In the genomic region with DNA sequence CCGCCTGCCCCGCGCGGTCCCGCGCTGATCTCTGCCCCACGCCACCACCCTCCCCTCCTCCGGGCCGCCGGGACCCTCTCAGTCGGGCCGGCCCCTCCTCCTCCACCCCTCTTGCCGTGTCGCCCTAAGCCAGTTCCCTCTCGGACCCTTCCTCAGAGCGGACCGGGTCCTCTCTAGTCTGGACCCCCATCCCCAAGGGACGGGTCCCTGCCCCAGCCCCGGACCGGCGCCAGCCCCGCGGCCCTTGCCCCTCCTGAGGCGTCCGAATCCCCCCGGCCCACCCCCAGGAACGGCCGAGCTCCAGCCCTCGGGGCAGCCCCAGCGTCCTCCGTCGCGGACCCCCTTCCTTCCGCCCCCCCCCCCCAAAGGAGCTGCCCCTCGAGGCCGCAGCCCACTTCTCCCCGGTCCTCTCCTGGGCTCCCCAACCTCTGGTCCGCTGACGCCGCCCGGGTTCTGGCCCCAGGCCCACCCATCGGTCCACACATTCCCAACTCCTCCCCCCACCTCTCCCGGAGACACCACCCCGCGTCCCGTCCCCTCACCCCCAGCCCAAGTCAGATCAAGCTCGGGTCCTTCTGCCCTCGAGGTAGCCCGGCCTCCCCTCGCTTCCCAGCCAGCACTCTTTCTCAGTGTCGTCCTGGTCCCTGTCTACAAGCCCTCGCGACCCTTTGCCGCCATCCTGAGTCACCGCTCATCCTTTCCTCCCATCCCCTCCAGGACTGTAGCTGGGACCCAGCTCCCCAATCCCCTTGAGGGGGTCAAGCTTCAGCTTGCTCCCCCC, we compare ENCODE assay signal across 8 cellular contexts. TPM values are rescaled to one million over a fixed set of nuclear protein-coding genes. Genes with fewer than 3 reads are reported as not detected.
DNase-seq lines count a peak whose midpoint lies in the region; ATAC-seq and TF ChIP-seq lines count a peak whose summit lies in the region.

No MANE protein-coding gene starts in this region.

- no peaks in the 10 kb centered on the region for H3K9me3 Mint-ChIP-seq in activated B cell treated with CpG ODN at 0.5 μM for 24 hours

- no peaks in the 10 kb centered on the region for H3K36me3 Mint-ChIP-seq in activated B cell treated with CpG ODN at 0.5 μM for 24 hours (ENCODE audit: low read depth)

- H3K79me2 ChIP-seq in osteoblast (ENCODE audit: insufficient read depth, low read length): no peaks in the 10 kb centered on the region

- peaks cover 15% of the 10 kb centered on the region for H3K4me1 Mint-ChIP-seq in activated B cell treated with CpG ODN at 0.5 μM for 24 hours

- H3K36me3 ChIP-seq in osteoblast (ENCODE audit: insufficient read depth, low read length): no peaks in the 10 kb centered on the region

- DNase-seq in activated T-cell treated with anti-CD3 and anti-CD28 coated beads for 1 hour (ENCODE audit: low read depth) (peak; percentile 4), activated T-cell treated with anti-CD3 and anti-CD28 coated beads for 4 hours (no peak), activated B cell treated with CpG ODN at 0.5 μM for 24 hours (peak; percentile 21), fibroblast of pulmonary artery (ENCODE audit: low read depth) (no peak), osteoblast (ENCODE audit: insufficient read length, low spot score, missing footprints) (no peak), SIG-M5 (lab: John Stamatoyannopoulos, UW) (no peak), HuH-7.5 (ENCODE audit: low spot score) (no peak)

- peak overlapping the region; percentile 77 for H3K4me3 Mint-ChIP-seq in activated B cell treated with CpG ODN at 0.5 μM for 24 hours

- ATAC-seq in activated B cell treated with CpG ODN at 0.5 μM for 24 hours (ENCODE audit: low read depth) (no peak), GM19395 (IDR thresholded peaks at IDR 0.05; ENCODE audit: unreplicated experiment) (no peak)

- H3K27me3 ChIP-seq in osteoblast (ENCODE audit: insufficient read depth, low read length): peaks cover 38% of the 10 kb centered on the region

- no peak overlapping the region for H3K27ac ChIP-seq in osteoblast (ENCODE audit: low read depth, low read length)

- peaks cover 51% of the 10 kb centered on the region for H3K27me3 Mint-ChIP-seq in activated B cell treated with CpG ODN at 0.5 μM for 24 hours

- peak overlapping the region; percentile 57 for H3K4me3 ChIP-seq in fibroblast of pulmonary artery (replicated peaks; ENCODE audit: low read depth, low read length)
- H3K4me3 ChIP-seq in osteoblast (ENCODE audit: insufficient read depth, low read length): peak overlapping the region; percentile 68

- H3K4me1 ChIP-seq in osteoblast (ENCODE audit: insufficient read depth, low read length): peaks cover 4% of the 10 kb centered on the region

- H4K20me1 ChIP-seq in osteoblast (ENCODE audit: insufficient read depth, low read length): no peaks in the 10 kb centered on the region

- POLR2A ChIA-PET in activated B cell treated with CpG ODN at 0.5 μM for 24 hours (lab: Charles Lee): interaction anchor here (0.6 kb wide), 1 partner anchor 235 kb away, joined by 4 read pairs; no protein-coding TSS in a partner anchor

- H3K27ac Mint-ChIP-seq in activated B cell treated with CpG ODN at 0.5 μM for 24 hours: no peak overlapping the region

- no peak for TF ChIP-seq CTCF in activated B cell treated with CpG ODN at 0.5 μM for 24 hours (IDR thresholded peaks at IDR 0.05)
- TF ChIP-seq CTCF in fibroblast of pulmonary artery (IDR thresholded peaks at IDR 0.05; ENCODE audit: low read length, missing control alignments): no peak
- TF ChIP-seq CTCF in osteoblast (IDR thresholded peaks at IDR 0.05; ENCODE audit: extremely low read depth, low read depth, low read length): no peak

- peak overlapping the region; percentile 69 for H3K4me2 ChIP-seq in osteoblast (ENCODE audit: insufficient read depth, low read length)

- H2AFZ ChIP-seq in osteoblast (ENCODE audit: low read length): peak overlapping the region; percentile 53

- CTCF ChIA-PET in activated B cell treated with CpG ODN at 0.5 μM for 24 hours (lab: Charles Lee): no interaction called here

- no peaks in the 10 kb centered on the region for H3K9me3 ChIP-seq in osteoblast (ENCODE audit: low read depth, low read length)

- intact Hi-C loops in activated B cell treated with CpG ODN at 0.5 μM for 24 hours (cut with micrococcal nuclease): loop anchor here (1.0 to 10.0 kb wide), 3 partner anchors 46 to 1360 kb away; partner anchors contain the start of genes GLRX5 and IFI27L2

RNA-seq across cellular contexts. Expression of gene PPP4R4, which starts 0.7 kb away (rescaled TPM):
- total RNA-seq in activated B cell treated with CpG ODN at 0.5 μM for 24 hours (0.22 TPM in 1 of 2 replicates, not detected in the other), osteoblast (under 0.01 and 0.29 TPM in 2 replicates)

RNA-seq across cellular contexts. Expression of gene IFI27L2, which starts 45.4 kb away (rescaled TPM):
- total RNA-seq in activated B cell treated with CpG ODN at 0.5 μM for 24 hours (37.0 and 37.3 TPM in 2 replicates), osteoblast (69.5 and 76.7 TPM in 2 replicates)

Comparison
In these comparisons a context has a peak if more than half of its experiments do, and no peak if none do; other contexts are left out.
1. DNase-seq: peak in activated T-cell treated with anti-CD3 and anti-CD28 coated beads for 1 hour (single experiment) and activated B cell treated with CpG ODN at 0.5 μM for 24 hours (single experiment); none in activated T-cell treated with anti-CD3 and anti-CD28 coated beads for 4 hours (single experiment), fibroblast of pulmonary artery (single experiment), osteoblast (single experiment), SIG-M5 (single experiment) and HuH-7.5 (single experiment).